Comparison of ENCODE assay signal across 36 cellular contexts in the genomic region with DNA sequence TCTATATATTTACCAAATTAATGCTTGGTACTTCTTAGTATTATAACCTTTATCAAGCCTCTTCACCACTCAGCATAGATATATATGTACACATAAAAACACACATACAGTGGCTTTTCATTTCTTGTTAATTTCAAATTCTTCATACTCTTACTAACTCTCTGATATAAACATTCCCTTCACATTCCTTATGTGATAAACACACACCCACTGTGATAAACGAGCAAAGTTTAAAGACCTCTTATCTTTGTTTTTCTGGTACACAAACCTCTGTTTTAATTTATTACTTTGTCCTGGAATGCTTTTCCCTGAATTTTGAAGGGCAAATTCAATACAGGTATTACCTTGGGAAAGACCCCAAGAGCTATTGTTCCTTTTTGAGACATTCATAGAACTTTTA.
"Had no signal": no experiment of that assay in that cellular context is flagged by ENCODE, and none has a peak within 500 bp of the region (broad histone marks: within the 10 kb centered on the region; RNA-seq: fewer than 3 reads in every experiment).

No MANE protein-coding gene starts in this region.

- H3K4me3 ChIP-seq: MG63 had no signal

- H3K36me3 ChIP-seq: MG63 had no signal

- H3K27ac ChIP-seq: KMS-11 had no signal

- DNase-seq: Karpas-422, Kasumi-1, KG1, MG63, MM.1S, MV-4-11, NCI-H1048, NCI-H1092, NCI-H1092 treated with DMSO at 0.1 percent for 48 hours, NCI-H1105, NCI-H1105 treated with DMSO at 0.1 percent for 48 hours, NCI-H1417, NCI-H1417 treated with DMSO at 0.1 percent for 48 hours, NCI-H1436, NCI-H1436 treated with DMSO at 0.1 percent for 48 hours, NCI-H146, NCI-H1694, NCI-H1694 treated with DMSO at 0.1 percent for 48 hours, NCI-H187, NCI-H187 treated with DMSO at 0.1 percent for 48 hours, NCI-H1930, NCI-H2029, NCI-H2029 treated with DMSO at 0.1 percent for 48 hours, NCI-H2081, NCI-H2081 treated with DMSO at 0.1 percent for 48 hours, NCI-H2107, NCI-H2171, NCI-H2171 treated with DMSO at 0.1 percent for 48 hours, NCI-H2227 treated with DMSO at 0.1 percent for 48 hours, NCI-H345, NCI-H446, NCI-H446 treated with DMSO at 0.1 percent for 48 hours, NCI-H510A, NCI-H510A treated with DMSO at 0.1 percent for 48 hours, NCI-H524 had no signal

- H3K9me3 ChIP-seq: MG63 had no signal

- H3K27me3 ChIP-seq: MG63 had no signal
